In genomic region chr9:81634437-81634836, GRCh38 we compare ENCODE assay signal across 20 cellular contexts. TPM values are rescaled to one million over a fixed set of nuclear protein-coding genes. Genes with fewer than 3 reads are reported as not detected.
"Had no signal": no experiment of that assay in that cellular context is flagged by ENCODE, and none has a peak within 500 bp of the region (broad histone marks: within the 10 kb centered on the region; RNA-seq: fewer than 3 reads in every experiment).

No MANE protein-coding gene starts in this region.

- ATAC-seq: activated CD8-positive, alpha-beta T cell treated with anti-CD3 and anti-CD28 coated beads, Interleukin-2, amount 10 ng/mL, durations not matched to agents 7 days and 5 days; foreskin keratinocyte; stimulated activated naive CD8-positive, alpha-beta T cell treated with anti-CD3 and anti-CD28 coated beads, Interleukin-15, amount 100 ng/mL, for 72 hours had no signal

- H3K27ac ChIP-seq: esophagus squamous epithelium, foreskin keratinocyte, prostate gland had no signal

- H3K36me3 Mint-ChIP-seq: activated naive CD8-positive, alpha-beta T cell had no signal

- H3K4me3 ChIP-seq: esophagus squamous epithelium, lung, prostate gland had no signal

- H3K27ac Mint-ChIP-seq: activated B cell treated with CpG ODN at 0.5 μM for 24 hours; activated CD4-positive, alpha-beta T cell treated with anti-CD3 and anti-CD28 coated beads, Interleukin-2, amount 10 ng/mL, durations not matched to agents 24 days and 14 days; activated CD8-positive, alpha-beta T cell treated with anti-CD3 and anti-CD28 coated beads, Interleukin-2, amount 10 ng/mL, durations not matched to agents 7 days and 5 days; activated naive CD8-positive, alpha-beta T cell; stimulated activated naive CD8-positive, alpha-beta T cell treated with anti-CD3 and anti-CD28 coated beads, Interleukin-15, amount 100 ng/mL, for 72 hours; type B pancreatic cell had no signal

- H3K36me3 ChIP-seq: prostate gland had no signal

- H3K4me1 Mint-ChIP-seq: activated CD4-positive, alpha-beta T cell treated with anti-CD3 and anti-CD28 coated beads, Interleukin-2, amount 10 ng/mL, durations not matched to agents 24 days and 14 days; stimulated activated naive CD8-positive, alpha-beta T cell treated with anti-CD3 and anti-CD28 coated beads, Interleukin-15, amount 100 ng/mL, for 72 hours had no signal

- H3K27me3 ChIP-seq: esophagus squamous epithelium, foreskin keratinocyte had no signal

- H3K27me3 Mint-ChIP-seq: activated B cell treated with CpG ODN at 0.5 μM for 24 hours; activated CD4-positive, alpha-beta T cell treated with anti-CD3 and anti-CD28 coated beads, Interleukin-2, amount 10 ng/mL, durations not matched to agents 24 days and 14 days; activated naive CD8-positive, alpha-beta T cell; naive B cell; type B pancreatic cell had no signal

- FAIRE-seq: endothelial cell of umbilical vein, small intestine, TTC549 had no signal

- DNase-seq: activated B cell treated with CpG ODN at 0.5 μM for 24 hours; activated CD4-positive, alpha-beta T cell treated with anti-CD3 and anti-CD28 coated beads, Interleukin-2, amount 10 ng/mL, durations not matched to agents 24 days and 14 days; activated CD8-positive, alpha-beta memory T cell treated with anti-CD3 and anti-CD28 coated beads, Interleukin-2, amount 50 U/mL, for 4 hours; activated CD8-positive, alpha-beta T cell treated with anti-CD3 and anti-CD28 coated beads, Interleukin-2, amount 10 ng/mL, durations not matched to agents 7 days and 5 days; activated gamma-delta T cell; activated T-cell treated with anti-CD3 and anti-CD28 coated beads, Interleukin-2, amount 50 U/mL, for 48 hours; cerebellar nuclear complex; effector CD8-positive, alpha-beta T cell; esophagus squamous epithelium; foreskin keratinocyte; naive B cell; right cardiac atrium; stimulated activated naive CD8-positive, alpha-beta T cell treated with anti-CD3 and anti-CD28 coated beads, Interleukin-15, amount 100 ng/mL, for 72 hours had no signal

- H3K9me3 ChIP-seq: esophagus squamous epithelium, prostate gland had no signal

- H3K9me3 Mint-ChIP-seq: activated B cell treated with CpG ODN at 0.5 μM for 24 hours; activated CD4-positive, alpha-beta T cell treated with anti-CD3 and anti-CD28 coated beads, Interleukin-2, amount 10 ng/mL, durations not matched to agents 24 days and 14 days; naive B cell; stimulated activated naive CD8-positive, alpha-beta T cell treated with anti-CD3 and anti-CD28 coated beads, Interleukin-15, amount 100 ng/mL, for 72 hours; type B pancreatic cell had no signal

- H3K4me3 Mint-ChIP-seq: activated B cell treated with CpG ODN at 0.5 μM for 24 hours; activated CD4-positive, alpha-beta T cell treated with anti-CD3 and anti-CD28 coated beads, Interleukin-2, amount 10 ng/mL, durations not matched to agents 24 days and 14 days; activated CD8-positive, alpha-beta T cell treated with anti-CD3 and anti-CD28 coated beads, Interleukin-2, amount 10 ng/mL, durations not matched to agents 7 days and 5 days; activated naive CD8-positive, alpha-beta T cell; naive B cell; stimulated activated naive CD8-positive, alpha-beta T cell treated with anti-CD3 and anti-CD28 coated beads, Interleukin-15, amount 100 ng/mL, for 72 hours had no signal

RNA-seq across cellular contexts. Expression of gene TLE1, which starts 54.9 kb away (rescaled TPM):
- total RNA-seq: activated CD4-positive, alpha-beta T cell treated with anti-CD3 and anti-CD28 coated beads, Interleukin-2, amount 10 ng/mL, durations not matched to agents 24 days and 14 days had no signal
